1 cellular context compared by ENCODE assay signal in genomic region chr16:3880623-3881498, GRCh38.
TF ChIP-seq lines count a peak whose summit lies in the region.

Gene CREBBP, minus strand, starts transcription at chr16:3880713. Its CDS starts 797 bp downstream, at chr16:3879916.

TF ChIP-seq in K562, 482 proteins besides CTCF, POLR2A, EP300 and RAD21 (continued from another document):
- TF ChIP-seq ID3 (CRISPR knock-in tag; IDR thresholded peaks at IDR 0.05) = no peak
- TF ChIP-seq ID3 (tag; IDR thresholded peaks at IDR 0.05) = peak; percentile 56; the same call in 1 of the 2 replicates
- TF ChIP-seq TEAD2 (tag; IDR thresholded peaks at IDR 0.05) = no peak
- TF ChIP-seq ZNF583 (CRISPR knock-in tag; IDR thresholded peaks at IDR 0.05) = no peak
- peak; percentile 35; the same call in 1 of the 2 replicates for TF ChIP-seq RREB1 (CRISPR knock-in tag; IDR thresholded peaks at IDR 0.05)
- peak; percentile 99 for TF ChIP-seq DEAF1 (CRISPR knock-in tag; IDR thresholded peaks at IDR 0.05)
- no peak for TF ChIP-seq BCLAF1 (IDR thresholded peaks at IDR 0.05; ENCODE audit: borderline replicate concordance in 1 of 2, control insufficient read depth in 1 of 2, low read depth in 2 of 2, low read length in 1 of 2)
- TF ChIP-seq ZNF384 (IDR thresholded peaks at IDR 0.05; ENCODE audit: low read depth, low read length) = peak; percentile 94
- no peak for TF ChIP-seq POLR3G (IDR thresholded peaks at IDR 0.05; ENCODE audit: extremely low read depth, insufficient read length, insufficient replicate concordance)
- TF ChIP-seq PYGO2 (tag; IDR thresholded peaks at IDR 0.05) = no peak
- no peak for TF ChIP-seq ETS1 (conservative IDR thresholded peaks at IDR 0.05; ENCODE audit: control insufficient read depth, low read depth, low read length)
- TF ChIP-seq ILF3 (IDR thresholded peaks at IDR 0.05; ENCODE audit: borderline replicate concordance) = no peak
- TF ChIP-seq DNMT1 (IDR thresholded peaks at IDR 0.05) = no peak
- TF ChIP-seq POLR2B (IDR thresholded peaks at IDR 0.05; ENCODE audit: low read depth, partially characterized antibody) = no peak
- no peak for TF ChIP-seq RNF219 (CRISPR knock-in tag; IDR thresholded peaks at IDR 0.05)
- peak; percentile 66 for TF ChIP-seq FOSL1 (tag; conservative IDR thresholded peaks at IDR 0.05)
- no peak for TF ChIP-seq ZMIZ1 (IDR thresholded peaks at IDR 0.05; ENCODE audit: low read depth in 2 of 2, low read length in 2 of 2)
- TF ChIP-seq ZNF263 (CRISPR knock-in tag; IDR thresholded peaks at IDR 0.05; ENCODE audit: borderline replicate concordance) = no peak
- no peak for TF ChIP-seq TFAM (CRISPR knock-in tag; conservative IDR thresholded peaks at IDR 0.05)
- TF ChIP-seq ZNF277 (CRISPR knock-in tag; IDR thresholded peaks at IDR 0.05; ENCODE audit: borderline replicate concordance) = no peak
- TF ChIP-seq POLR2AphosphoS5 (IDR thresholded peaks at IDR 0.05; ENCODE audit: control insufficient read depth, insufficient read depth, low read depth, low read length) = peak; percentile 59
- peak; percentile 65 to 73; a peak in 1 of 4 replicates for TF ChIP-seq NONO (IDR thresholded peaks at IDR 0.05; ENCODE audit: low read depth in 2 of 2, low read length in 1 of 2)
